Comparison of ENCODE assay signal across 20 cellular contexts in genomic region chr17:50683434-50684287, GRCh38. TPM values are rescaled to one million over a fixed set of nuclear protein-coding genes. Genes with fewer than 3 reads are reported as not detected.
DNase-seq lines count a peak whose midpoint lies in the region; ATAC-seq and TF ChIP-seq lines count a peak whose summit lies in the region.
"Had no signal": no experiment of that assay in that cellular context is flagged by ENCODE, and none has a peak within 500 bp of the region (broad histone marks: within the 10 kb centered on the region; RNA-seq: fewer than 3 reads in every experiment).

No MANE protein-coding gene starts in this region.

- H3K9me3 Mint-ChIP-seq in WTC11 (no peaks in the 10 kb centered on the region), type B pancreatic cell (no peaks in the 10 kb centered on the region)
- H3K9me3 Mint-ChIP-seq: neural crest cell had no signal

- POLR2A ChIA-PET in WTC11 (lab: Charles Lee), result no interaction called here

- peak overlapping the region; percentile 58 to 67 for H3K9ac ChIP-seq in colonic mucosa (ENCODE audit: low read depth in 2 of 2, low read length in 2 of 2)
- H3K9ac ChIP-seq: BLaER1 treated with 17β-estradiol and CSF1 and Interleukin-3, amounts not matched to agents 10 nM and 100 nM had no signal

- no peak overlapping the region for H3K27ac Mint-ChIP-seq in WTC11
- H3K27ac Mint-ChIP-seq in type B pancreatic cell, result no peak overlapping the region

- H3K4me1 ChIP-seq in colonic mucosa (peaks cover 30% of the 10 kb centered on the region), upper lobe of right lung (peaks cover 15% of the 10 kb centered on the region)

- intact Hi-C loops in Right ventricle myocardium inferior (cut with DNase I), result loop anchor here (5.0 to 10.0 kb wide), 2 partner anchors 136 to 199 kb away; partner anchors contain the start of gene SPATA20
- intact Hi-C loops in Right ventricle myocardium superior (cut with DNase I), result loop anchor here (5.0 kb wide), 1 partner anchor 131 kb away; no protein-coding TSS in a partner anchor
- intact Hi-C loops in colonic mucosa (cut with DNase I), result loop anchor here (5.0 kb wide), 1 partner anchor 51 kb away; the partner anchor contains the start of gene ABCC3
- intact Hi-C loops in upper lobe of right lung (cut with DNase I), result loop anchor here (10.0 kb wide), 1 partner anchor 139 kb away; the partner anchor contains the start of gene SPATA20

- CTCF ChIA-PET in WTC11 (lab: Charles Lee), result interaction anchor here (0.8 to 1.7 kb wide), 8 partner anchors 9 to 142 kb away, joined by 3 to 12 read pairs (median 6); no protein-coding TSS in a partner anchor

- no peak for TF ChIP-seq CTCF in colonic mucosa (IDR thresholded peaks at IDR 0.05)
- no peak for TF ChIP-seq CTCF in upper lobe of right lung (IDR thresholded peaks at IDR 0.05)
- TF ChIP-seq CTCF in WTC11 (IDR thresholded peaks at IDR 0.05), result no peak
- no peak for TF ChIP-seq CTCF in type B pancreatic cell (conservative IDR thresholded peaks at IDR 0.05)

- peak overlapping the region; percentile 92 for H3K27ac ChIP-seq in colonic mucosa
- H3K27ac ChIP-seq in upper lobe of right lung, result no peak overlapping the region
- H3K27ac ChIP-seq: BLaER1 treated with 17β-estradiol and CSF1 and Interleukin-3, amounts not matched to agents 10 nM and 100 nM; upper lobe of left lung had no signal

- H3K4me3 ChIP-seq in colonic mucosa (no peak overlapping the region), upper lobe of right lung (no peak overlapping the region)
- H3K4me3 ChIP-seq: BLaER1 treated with 17β-estradiol and CSF1 and Interleukin-3, amounts not matched to agents 10 nM and 100 nM; upper lobe of left lung had no signal

- H3K9me3 ChIP-seq in colonic mucosa (no peaks in the 10 kb centered on the region), upper lobe of right lung (no peaks in the 10 kb centered on the region)
- H3K9me3 ChIP-seq: BLaER1 treated with 17β-estradiol and CSF1 and Interleukin-3, amounts not matched to agents 10 nM and 100 nM; upper lobe of left lung had no signal

- H3K4me1 Mint-ChIP-seq in WTC11 (peaks cover 26% of the 10 kb centered on the region), type B pancreatic cell (ENCODE audit: unreplicated experiment) (peaks cover 36% of the 10 kb centered on the region)

- ATAC-seq in Right ventricle myocardium inferior, result no peak
- no peak for ATAC-seq in Right ventricle myocardium superior (ENCODE audit: poor library complexity)
- ATAC-seq in upper lobe of right lung, result no peak
- ATAC-seq in WTC11, result no peak

- H3K4me3 Mint-ChIP-seq in WTC11 (no peak overlapping the region), type B pancreatic cell (no peak overlapping the region)
- H3K4me3 Mint-ChIP-seq: neural crest cell had no signal

- no peaks in the 10 kb centered on the region for H3K36me3 ChIP-seq in colonic mucosa
- H3K36me3 ChIP-seq in upper lobe of right lung, result no peaks in the 10 kb centered on the region
- H3K36me3 ChIP-seq: BLaER1 treated with 17β-estradiol and CSF1 and Interleukin-3, amounts not matched to agents 10 nM and 100 nM; upper lobe of left lung had no signal

- H3K27me3 Mint-ChIP-seq in WTC11 (ENCODE audit: low read depth) (no peaks in the 10 kb centered on the region), type B pancreatic cell (peaks cover 5% of the 10 kb centered on the region)

- no peaks in the 10 kb centered on the region for H3K36me3 Mint-ChIP-seq in WTC11
- H3K36me3 Mint-ChIP-seq in type B pancreatic cell, result no peaks in the 10 kb centered on the region

- H3K27me3 ChIP-seq in colonic mucosa, result no peaks in the 10 kb centered on the region
- H3K27me3 ChIP-seq in upper lobe of right lung, result no peaks in the 10 kb centered on the region
- H3K27me3 ChIP-seq: BLaER1 treated with 17β-estradiol and CSF1 and Interleukin-3, amounts not matched to agents 10 nM and 100 nM; upper lobe of left lung had no signal

- peak; percentile 68 for DNase-seq in Right ventricle myocardium inferior (ENCODE audit: missing footprints)
- DNase-seq in Right ventricle myocardium superior, result no peak
- no peak for DNase-seq in colonic mucosa
- DNase-seq in mesenteric fat pad (ENCODE audit: low spot score), result peak; percentile 89
- DNase-seq in upper lobe of right lung, result peak; percentile 58
- DNase-seq in WTC11 (ENCODE audit: low spot score), result no peak
- DNase-seq in type B pancreatic cell (ENCODE audit: extremely low spot score, unreplicated experiment), result no peak
- no peak for DNase-seq in retina
- DNase-seq: activated CD4-positive, alpha-beta T cell treated with anti-CD3 and anti-CD28 coated beads for 1 hour; activated naive CD4-positive, alpha-beta T cell treated with Interleukin-2 at 50 U/mL for 16 hours; activated T-cell treated with anti-CD3 and anti-CD28 coated beads, Interleukin-2, amount 50 U/mL, for 1 hour; amniotic stem cell; KBM-7; left colon; NCI-H1436; NCI-H524; SW 1271; upper lobe of left lung had no signal

TF ChIP-seq in WTC11, 78 proteins besides CTCF, POLR2A, EP300 and RAD21 (continues in another document):
- TF ChIP-seq SOX15 (CRISPR knock-in tag; IDR thresholded peaks at IDR 0.05), result no peak
- TF ChIP-seq PRDM15 (CRISPR knock-in tag; IDR thresholded peaks at IDR 0.05), result no peak
- no peak for TF ChIP-seq ZNF532 (CRISPR knock-in tag; IDR thresholded peaks at IDR 0.05; ENCODE audit: borderline replicate concordance)

RNA-seq across cellular contexts. Expression of gene ANKRD40, which starts 24.1 kb away (rescaled TPM):
- total RNA-seq in Right ventricle myocardium inferior (60.9 TPM), Right ventricle myocardium superior (58.4 TPM), colonic mucosa (10 to 100 TPM; 20.1 to 25.1 TPM), mesenteric fat pad (92.0 TPM), upper lobe of right lung (57.7 TPM), WTC11 (2021) (43.3 to 45.3 TPM (median 45.3 TPM) in 3 replicates), type B pancreatic cell (ENCODE audit: low replicate concordance) (21.0 and 38.4 TPM in 2 replicates)

RNA-seq across cellular contexts. Expression of gene LUC7L3, which starts 35.7 kb away (rescaled TPM):
- 49.3 TPM for total RNA-seq in Right ventricle myocardium inferior
- 58.1 TPM for total RNA-seq in Right ventricle myocardium superior
- total RNA-seq in colonic mucosa, result 10 to 100 TPM; 73.0 to 88.3 TPM
- total RNA-seq in mesenteric fat pad, result 78.6 TPM
- total RNA-seq in upper lobe of right lung, result 105 TPM
- 182 to 190 TPM (median 186 TPM) in 3 replicates for total RNA-seq in WTC11 (2021)
- 83.4 and 157 TPM in 2 replicates for total RNA-seq in type B pancreatic cell (ENCODE audit: low replicate concordance)

RNA-seq across cellular contexts. Expression of gene ABCC3, which starts 49.0 kb away (rescaled TPM):
- 0.68 TPM for total RNA-seq in Right ventricle myocardium inferior
- 0.43 TPM for total RNA-seq in Right ventricle myocardium superior
- total RNA-seq in colonic mucosa, result 100 to 1,000 TPM; 187 to 226 TPM
- total RNA-seq in mesenteric fat pad, result 52.8 TPM
- 65.4 TPM for total RNA-seq in upper lobe of right lung
- 0.92 to 2.6 TPM (median 0.99 TPM) in 3 replicates for total RNA-seq in WTC11 (2021)
- total RNA-seq in type B pancreatic cell (ENCODE audit: low replicate concordance), result 10.6 and 13.3 TPM in 2 replicates
- total RNA-seq: neural crest cell had no signal

Comparison
In these comparisons a context has a peak if more than half of its experiments do, and no peak if none do; other contexts are left out.
1. DNase-seq: peak in Right ventricle myocardium inferior (single experiment), mesenteric fat pad (single experiment) and upper lobe of right lung (single experiment); none in Right ventricle myocardium superior (single experiment), colonic mucosa (single experiment), WTC11 (single experiment), type B pancreatic cell (single experiment) and retina (single experiment).